In the genomic region with DNA sequence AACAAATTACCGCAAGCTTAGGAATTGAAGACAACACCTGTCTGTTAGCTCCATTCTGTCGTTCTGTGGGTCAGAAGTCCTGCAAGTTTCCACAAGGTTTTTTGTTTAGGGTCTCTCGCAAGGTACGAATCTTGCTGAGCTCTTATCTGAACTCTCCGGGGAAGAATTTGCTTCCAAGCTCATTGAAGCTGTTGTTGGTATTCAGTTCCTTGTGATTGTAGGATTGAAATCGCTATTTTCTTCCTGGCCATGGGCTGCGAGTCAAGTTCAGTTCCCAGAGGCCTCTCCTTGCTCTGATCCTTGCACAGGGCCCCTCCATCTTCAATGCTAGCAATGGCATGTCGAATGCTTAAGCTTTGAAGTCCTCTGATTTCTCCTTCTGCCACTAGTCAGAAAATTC, we compare ENCODE assay signal across 24 cellular contexts. TPM values are rescaled to one million over a fixed set of nuclear protein-coding genes. Genes with fewer than 3 reads are reported as not detected.
DNase-seq lines count a peak whose midpoint lies in the region; ATAC-seq and TF ChIP-seq lines count a peak whose summit lies in the region.
"Had no signal": no experiment of that assay in that cellular context is flagged by ENCODE, and none has a peak within 500 bp of the region (broad histone marks: within the 10 kb centered on the region; RNA-seq: fewer than 3 reads in every experiment).

No MANE protein-coding gene starts in this region.

- H3K4me2 ChIP-seq in osteoblast (ENCODE audit: insufficient read depth, low read length), result no peak overlapping the region

- peak overlapping the region; percentile 2 for H2AFZ ChIP-seq in osteoblast (ENCODE audit: low read length)

- H3K9me3 ChIP-seq in osteoblast (ENCODE audit: low read depth, low read length), result no peaks in the 10 kb centered on the region
- H3K9me3 ChIP-seq: Caco-2, SJSA1 had no signal

- DNase-seq in iPS-NIHi7 (ENCODE audit: extremely low spot score) (peak; percentile 12), osteoblast (ENCODE audit: insufficient read length, low spot score, missing footprints) (no peak), activated gamma-delta T cell treated with Interleukin-2 at 50 U/mL for 16 hours (no peak), omental fat pad (ENCODE audit: low spot score) (no peak), NCI-H526 (lab: John Stamatoyannopoulos, UW) (no peak), NCI-H2196 (lab: John Stamatoyannopoulos, UW; ENCODE audit: unreplicated experiment) (no peak)
- DNase-seq: C1 segment of cervical spinal cord; Caco-2; CD8-positive, alpha-beta T cell; DMS79 treated with DMSO at 0.1 percent for 48 hours; GF-D8; Karpas-422; NCI-H1092 treated with DMSO at 0.1 percent for 48 hours; NCI-H1436; NCI-H187; NCI-H2081 treated with DMSO at 0.1 percent for 48 hours; NCI-H2171 treated with DMSO at 0.1 percent for 48 hours; NCI-H446; NCI-H524 treated with DMSO at 0.1 percent for 48 hours; Right ventricle myocardium superior; RPMI8226 had no signal

- no peak overlapping the region for H3K4me3 ChIP-seq in osteoblast (ENCODE audit: insufficient read depth, low read length)
- H3K4me3 ChIP-seq: SJSA1 had no signal

- H3K27ac ChIP-seq in VCaP (peak overlapping the region; percentile 7; the same call in 1 of the 2 replicates), osteoblast (ENCODE audit: low read depth, low read length) (no peak overlapping the region)
- H3K27ac ChIP-seq: SJSA1 had no signal

- no peaks in the 10 kb centered on the region for H3K79me2 ChIP-seq in osteoblast (ENCODE audit: insufficient read depth, low read length)

- no peaks in the 10 kb centered on the region for H4K20me1 ChIP-seq in osteoblast (ENCODE audit: insufficient read depth, low read length)

- TF ChIP-seq CTCF in VCaP (conservative IDR thresholded peaks at IDR 0.05), result no peak
- TF ChIP-seq CTCF in osteoblast (IDR thresholded peaks at IDR 0.05; ENCODE audit: extremely low read depth, low read depth, low read length), result no peak
- TF ChIP-seq CTCF in omental fat pad (IDR thresholded peaks at IDR 0.05), result no peak

- H3K4me1 ChIP-seq in osteoblast (ENCODE audit: insufficient read depth, low read length), result peaks cover 11% of the 10 kb centered on the region
- H3K4me1 ChIP-seq: Caco-2, SJSA1 had no signal

- no peaks in the 10 kb centered on the region for H3K27me3 ChIP-seq in osteoblast (ENCODE audit: insufficient read depth, low read length)
- H3K27me3 ChIP-seq: SJSA1 had no signal

- no peaks in the 10 kb centered on the region for H3K36me3 ChIP-seq in osteoblast (ENCODE audit: insufficient read depth, low read length)
- H3K36me3 ChIP-seq: SJSA1 had no signal

- no peak for ATAC-seq in omental fat pad (ENCODE audit: low FRiP score)
- ATAC-seq: CD8-positive, alpha-beta T cell; HepG2 had no signal

RNA-seq across cellular contexts. Expression of gene CNTLN, which starts 53.5 kb away (rescaled TPM):
- total RNA-seq in osteoblast, result 17.7 and 18.6 TPM in 2 replicates
- 10 to 100 TPM in 2 of 4 donors, 1 to 10 TPM in 2; 7.7 to 21.1 (median 13.0) TPM for total RNA-seq in omental fat pad
- total RNA-seq: CD8-positive, alpha-beta T cell had no signal
